ENCODE assay signal across 19 cellular contexts in the genomic region with DNA sequence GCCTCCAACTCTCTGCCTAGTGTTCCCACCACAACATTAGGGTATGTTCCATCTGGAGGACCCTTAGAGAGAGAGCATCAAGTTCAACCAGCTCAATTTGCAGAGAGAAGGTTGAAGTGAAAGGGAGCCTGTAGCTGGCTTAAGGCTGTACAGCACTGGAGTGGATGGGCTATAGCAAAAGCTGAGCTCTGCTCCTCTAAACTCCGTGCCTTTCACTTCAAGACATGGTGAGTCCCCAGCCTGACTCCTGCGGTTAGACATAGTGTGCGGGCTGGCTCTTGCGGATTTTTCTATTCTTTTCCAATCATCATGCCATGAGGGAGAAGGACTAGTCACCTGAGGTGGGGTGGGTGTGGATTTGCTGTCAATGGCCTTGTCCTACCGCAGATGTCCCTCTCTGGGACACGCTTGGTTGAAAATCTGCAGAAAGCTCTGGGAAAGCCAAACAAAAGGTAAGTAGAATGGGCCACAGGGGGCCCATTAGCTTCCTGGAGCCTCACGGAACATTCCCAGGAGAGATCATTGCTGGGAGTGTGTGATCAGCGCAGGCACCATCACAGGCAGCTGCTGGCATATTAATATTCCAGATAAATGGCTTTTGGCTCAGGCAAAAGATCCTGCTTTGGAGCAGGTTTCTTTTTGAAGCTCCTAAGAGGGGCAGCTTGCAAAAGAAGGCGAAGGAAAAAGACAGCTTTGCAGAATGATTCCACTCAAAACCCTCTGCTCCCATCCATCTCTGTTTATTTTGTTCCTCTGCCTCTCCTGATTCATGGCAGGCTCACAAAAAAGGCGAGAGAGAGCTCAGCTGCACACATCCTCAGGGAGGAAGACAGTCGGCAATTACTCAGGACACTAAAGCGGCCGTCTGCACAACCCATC.
DNase-seq lines count a peak whose midpoint lies in the region; ATAC-seq, FAIRE-seq and TF ChIP-seq lines count a peak whose summit lies in the region.
"Had no signal": no experiment of that assay in that cellular context is flagged by ENCODE, and none has a peak within 500 bp of the region (broad histone marks: within the 10 kb centered on the region; RNA-seq: fewer than 3 reads in every experiment).

No MANE protein-coding gene starts in this region.

- TF ChIP-seq EP300 in gastroesophageal sphincter (IDR thresholded peaks at IDR 0.05) = no peak

- no peak overlapping the region for H3K9ac ChIP-seq in Loucy (ENCODE audit: low read depth, low read length, poor library complexity, severe bottlenecking)

- no peak for FAIRE-seq in GM12892 (lab: Jason Lieb, UNC)
- FAIRE-seq: A549 had no signal

- H3K9me3 ChIP-seq in A673 (ENCODE audit: low read depth, low read length, poor library complexity, severe bottlenecking) (no peaks in the 10 kb centered on the region), Loucy (ENCODE audit: insufficient read depth, low read depth, low read length) (no peaks in the 10 kb centered on the region), gastroesophageal sphincter (no peaks in the 10 kb centered on the region)
- H3K9me3 ChIP-seq: A549, testis had no signal

- peak; percentile 5 for DNase-seq in A673 (ENCODE audit: low spot score)
- peak; percentile 87 for DNase-seq in NCI-H2171 treated with DMSO at 0.1 percent for 48 hours (lab: John Stamatoyannopoulos, UW)
- DNase-seq in mesenteric fat pad (ENCODE audit: low spot score) = no peak
- no peak for DNase-seq in NCI-H226
- DNase-seq in GM12892 (ENCODE audit: insufficient read length) = no peak
- DNase-seq: activated CD4-positive, alpha-beta T cell treated with anti-CD3 and anti-CD28 coated beads for 36 hours; activated naive CD4-positive, alpha-beta T cell treated with anti-CD3 and anti-CD28 coated beads for 36 hours; CD4-positive, CD25-positive, alpha-beta regulatory T cell; GF-D8; naive B cell; SIG-M5; stimulated activated CD4-positive, alpha-beta T cell treated with anti-CD3 and anti-CD28 coated beads, Interleukin-1b, Interleukin-23, amount 100 ng/mL, for 48 hours; T-helper 9 cell; testis had no signal

- H4K20me1 ChIP-seq in Loucy (ENCODE audit: insufficient read depth, low read length, poor library complexity, severe bottlenecking) = no peaks in the 10 kb centered on the region

- no peaks in the 10 kb centered on the region for H3K9me2 ChIP-seq in Loucy (replicated peaks; ENCODE audit: low read depth, low read length)

- H3K27me3 ChIP-seq in A673 (replicated peaks; ENCODE audit: insufficient read depth, low read depth, low read length, poor library complexity) = no peaks in the 10 kb centered on the region
- H3K27me3 ChIP-seq in Loucy (ENCODE audit: insufficient read depth, low read length, poor library complexity, severe bottlenecking) = no peaks in the 10 kb centered on the region
- H3K27me3 ChIP-seq in gastroesophageal sphincter = no peaks in the 10 kb centered on the region
- H3K27me3 ChIP-seq: testis had no signal

- no peak overlapping the region for H3K27ac ChIP-seq in A673 (ENCODE audit: low read depth, low read length, poor library complexity, severe bottlenecking)
- H3K27ac ChIP-seq in gastroesophageal sphincter = peak overlapping the region in 3 of 4 donors; percentile 43 to 63 (median 57)
- H3K27ac ChIP-seq: A549, testis had no signal

- TF ChIP-seq CTCF in A673 (conservative IDR thresholded peaks at IDR 0.05; ENCODE audit: low read depth, low read length) (no peak), Loucy (conservative IDR thresholded peaks at IDR 0.05; ENCODE audit: low read length) (no peak), gastroesophageal sphincter (IDR thresholded peaks at IDR 0.05) (no peak)

- no TSS peak for BruUV-seq in A673 (replicated peaks; lab: Mats Ljungman, UMichigan)

- CTCF ChIA-PET in A673 (lab: Charles Lee) = no interaction called here

- H3F3A ChIP-seq in Loucy (ENCODE audit: low read depth) = no peaks in the 10 kb centered on the region

- no peaks in the 10 kb centered on the region for H3K36me3 ChIP-seq in A673 (ENCODE audit: insufficient read depth, low read length, poor library complexity, severe bottlenecking)
- no peaks in the 10 kb centered on the region for H3K36me3 ChIP-seq in Loucy (ENCODE audit: insufficient read depth, low read length)
- H3K36me3 ChIP-seq in gastroesophageal sphincter = no peaks in the 10 kb centered on the region

- H3K4me1 ChIP-seq in A673 (ENCODE audit: insufficient read depth, low read length, poor library complexity, severe bottlenecking) (no peaks in the 10 kb centered on the region), Loucy (ENCODE audit: insufficient read depth, low read length, poor library complexity, severe bottlenecking) (no peaks in the 10 kb centered on the region), gastroesophageal sphincter (peaks cover 0 to 26% (median 10%) of the 10 kb centered on the region in 3 donors)
- H3K4me1 ChIP-seq: A549, testis had no signal

- POLR2A ChIA-PET in A673 (lab: Charles Lee; ENCODE audit: low non-redundant PET) = no interaction called here

- ATAC-seq in gastroesophageal sphincter (no peak), HG03565 (IDR thresholded peaks at IDR 0.05; ENCODE audit: unreplicated experiment) (no peak)
- ATAC-seq: A549; activated CD4-positive, alpha-beta T cell treated with anti-CD3 and anti-CD28 coated beads for 36 hours; left lobe of liver had no signal

- H3K79me2 ChIP-seq in Loucy (ENCODE audit: insufficient read depth, low read length) = no peaks in the 10 kb centered on the region

- H2AFZ ChIP-seq in Loucy (ENCODE audit: low read length) = peak overlapping the region; percentile 61; the same call in 1 of the 2 replicates

- no peak for TF ChIP-seq POLR2A in gastroesophageal sphincter (IDR thresholded peaks at IDR 0.05)
- no peak for TF ChIP-seq POLR2A in GM12892 (IDR thresholded peaks at IDR 0.05; ENCODE audit: low read depth, low read length)

- intact Hi-C loops in A673 (cut with micrococcal nuclease; ENCODE audit: unreplicated experiment) = no loop called here

- H3K4me3 ChIP-seq in A673 (ENCODE audit: low read depth, low read length, poor library complexity, severe bottlenecking) (no peak overlapping the region), Loucy (ENCODE audit: low read length, poor library complexity, severe bottlenecking) (no peak overlapping the region), gastroesophageal sphincter (no peak overlapping the region)
- H3K4me3 ChIP-seq: A549, testis had no signal

- H3K4me2 ChIP-seq in Loucy (ENCODE audit: low read depth, low read length, poor library complexity, severe bottlenecking) = no peak overlapping the region
- H3K4me2 ChIP-seq: A549 had no signal

- WGBS in gastroesophageal sphincter (ENCODE audit: low coverage in 1 of 2), 2 donors = 33 to 63% methylated on average over 3 to 11 of the region's 13 CpGs

Comparison
In these comparisons a context has a peak if more than half of its experiments do, and no peak if none do; other contexts are left out.
1. DNase-seq: peak in A673 (single experiment) and NCI-H2171 treated with DMSO at 0.1 percent for 48 hours (single experiment); none in mesenteric fat pad (single experiment), NCI-H226 (single experiment) and GM12892 (single experiment).